In genomic region chr6:16450285-16450684, GRCh38 we compare ENCODE assay signal across 1 cellular context.
TF ChIP-seq lines count a peak whose summit lies in the region.

No MANE protein-coding gene starts in this region.

TF ChIP-seq in SK-N-SH, 30 proteins besides CTCF, POLR2A, EP300 and RAD21 (continued from another document):
- TF ChIP-seq MXI1 (IDR thresholded peaks at IDR 0.05; ENCODE audit: low read depth, low read length) (no peak), YY1 (IDR thresholded peaks at IDR 0.05; ENCODE audit: low read depth) (0 out of 2 replicates have a peak, but pooled peaks have one; percentile 28)
